In the genomic region with DNA sequence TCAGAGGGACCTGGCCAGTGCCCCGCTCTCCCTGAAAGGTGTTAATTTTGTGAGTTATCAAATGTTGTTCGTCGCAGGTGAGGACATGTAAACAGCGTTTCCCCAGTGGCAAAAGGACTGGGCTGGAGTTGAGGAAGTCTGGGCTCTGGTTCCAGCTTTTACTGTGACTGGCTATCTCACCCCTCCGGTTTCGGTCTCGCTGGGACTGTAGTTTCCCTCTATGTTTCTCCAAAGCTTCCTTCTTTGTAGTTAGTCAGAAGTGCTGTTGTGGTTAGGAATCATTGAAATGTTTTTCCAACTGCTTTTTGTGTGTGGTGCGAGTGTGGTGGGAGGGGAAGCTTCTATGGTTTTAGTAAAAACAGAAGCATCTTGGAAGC, we compare ENCODE assay signal across 11 cellular contexts. TPM values are rescaled to one million over a fixed set of nuclear protein-coding genes. Genes with fewer than 3 reads are reported as not detected.
DNase-seq lines count a peak whose midpoint lies in the region; ATAC-seq and TF ChIP-seq lines count a peak whose summit lies in the region.
"Had no signal": no experiment of that assay in that cellular context is flagged by ENCODE, and none has a peak within 500 bp of the region (broad histone marks: within the 10 kb centered on the region; RNA-seq: fewer than 3 reads in every experiment).

No MANE protein-coding gene starts in this region.

- peaks cover 54% of the 10 kb centered on the region for H3K27me3 Mint-ChIP-seq in activated T-cell treated with anti-CD3 and anti-CD28 coated beads, Interleukin-2, amount 50 U/mL, for 72 hours (ENCODE audit: low read depth)
- H3K27me3 Mint-ChIP-seq in brain (peaks cover 37% of the 10 kb centered on the region), type B pancreatic cell (peaks cover 45% of the 10 kb centered on the region)

- no peaks in the 10 kb centered on the region for H3K9me3 ChIP-seq in right lobe of liver
- no peaks in the 10 kb centered on the region for H3K9me3 ChIP-seq in transverse colon

- intact Hi-C loops in right lobe of liver (cut with DNase I), result no loop called here
- intact Hi-C loops in transverse colon (cut with DNase I; ENCODE audit: low total_unique reads), result loop anchor here (5.0 to 10.0 kb wide), 2 partner anchors 98 to 361 kb away; no protein-coding TSS in a partner anchor

- H3K4me1 ChIP-seq in right lobe of liver (peaks cover 0 to 18% (median 6%) of the 10 kb centered on the region in 4 donors), transverse colon (peaks cover 0 to 7% (median 5%) of the 10 kb centered on the region in 4 donors)

- H3K4me3 Mint-ChIP-seq in activated T-cell treated with anti-CD3 and anti-CD28 coated beads, Interleukin-2, amount 50 U/mL, for 72 hours, result peak overlapping the region; percentile 59 to 87
- H3K4me3 Mint-ChIP-seq in brain (peak overlapping the region; percentile 75 to 90 (median 81)), type B pancreatic cell (peak overlapping the region; percentile 84)

- H3K27me3 ChIP-seq in right lobe of liver (no peaks in the 10 kb centered on the region), transverse colon (peaks cover 11% of the 10 kb centered on the region)

- ATAC-seq in activated T-cell treated with anti-CD3 and anti-CD28 coated beads, Interleukin-2, amount 50 U/mL, for 72 hours (replicated peaks in 1 of 2), result no peak
- peak; percentile 16 to 46 (median 37) for ATAC-seq in right lobe of liver

- H3K4me3 ChIP-seq in right lobe of liver (peak overlapping the region; percentile 73 to 83 (median 82)), transverse colon (no peak overlapping the region)

- no peaks in the 10 kb centered on the region for H3K9me3 Mint-ChIP-seq in activated T-cell treated with anti-CD3 and anti-CD28 coated beads, Interleukin-2, amount 50 U/mL, for 72 hours
- H3K9me3 Mint-ChIP-seq in brain (no peaks in the 10 kb centered on the region), type B pancreatic cell (no peaks in the 10 kb centered on the region)
- H3K9me3 Mint-ChIP-seq: H9 had no signal

- no peaks in the 10 kb centered on the region for H3K36me3 Mint-ChIP-seq in activated T-cell treated with anti-CD3 and anti-CD28 coated beads, Interleukin-2, amount 50 U/mL, for 72 hours (ENCODE audit: insufficient read depth in 2 of 2)
- H3K36me3 Mint-ChIP-seq in brain (no peaks in the 10 kb centered on the region), type B pancreatic cell (no peaks in the 10 kb centered on the region)

- no peak for TF ChIP-seq POLR2A in right lobe of liver (IDR thresholded peaks at IDR 0.05)
- no peak for TF ChIP-seq POLR2A in transverse colon (IDR thresholded peaks at IDR 0.05)

- no peak overlapping the region for H3K27ac Mint-ChIP-seq in activated T-cell treated with anti-CD3 and anti-CD28 coated beads, Interleukin-2, amount 50 U/mL, for 72 hours
- H3K27ac Mint-ChIP-seq in brain (peak overlapping the region in 1 of 5 experiments; percentile 57), type B pancreatic cell (peak overlapping the region; percentile 34)

- in situ Hi-C loops in transverse colon (cut with MboI; ENCODE audit: low pct_ligation_motif_present in 1 of 4, low pct_unique_long_range_greater_than_20kb in 1 of 4, low sequenced_read_pairs in 3 of 4), result loop anchor here in 3 of 4 donors (10.0 kb wide), 2 partner anchors 98 to 358 kb away; no protein-coding TSS in a partner anchor

- H3K4me1 Mint-ChIP-seq in activated T-cell treated with anti-CD3 and anti-CD28 coated beads, Interleukin-2, amount 50 U/mL, for 72 hours (ENCODE audit: low read depth), result peaks cover 42% of the 10 kb centered on the region
- peaks cover 37% of the 10 kb centered on the region for H3K4me1 Mint-ChIP-seq in brain
- peaks cover 8% of the 10 kb centered on the region for H3K4me1 Mint-ChIP-seq in type B pancreatic cell (ENCODE audit: unreplicated experiment)

- no peak for TF ChIP-seq EP300 in transverse colon (IDR thresholded peaks at IDR 0.05; ENCODE audit: low read depth)

- H3K27ac ChIP-seq in right lobe of liver (peak overlapping the region; percentile 93 to 98 (median 96)), transverse colon (no peak overlapping the region)

- TF ChIP-seq CTCF in brain (conservative IDR thresholded peaks at IDR 0.05), result no peak
- no peak for TF ChIP-seq CTCF in right lobe of liver (IDR thresholded peaks at IDR 0.05)
- no peak for TF ChIP-seq CTCF in type B pancreatic cell (conservative IDR thresholded peaks at IDR 0.05)
- no peak for TF ChIP-seq CTCF in transverse colon (IDR thresholded peaks at IDR 0.05)

- 12% methylated on average over 8 of the region's 8 CpGs for WGBS in right lobe of liver (ENCODE audit: insufficient coverage, low coverage, low lambda C conversion rate, missing lambda C conversion rate)
- 69 to 70% methylated on average over 4 to 8 of the region's 8 CpGs for WGBS in transverse colon (ENCODE audit: low coverage in 1 of 2), 2 donors

- DNase-seq in activated T-cell treated with anti-CD3 and anti-CD28 coated beads, Interleukin-2, amount 50 U/mL, for 72 hours, result no peak
- DNase-seq in activated T-cell treated with anti-CD3 and anti-CD28 coated beads for 4 hours, result no peak
- peak in 1 of 3 donors; percentile 37 for DNase-seq in right lobe of liver
- no peak for DNase-seq in type B pancreatic cell (ENCODE audit: extremely low spot score, unreplicated experiment)
- DNase-seq in glomerular visceral epithelial cell (ENCODE audit: extremely low spot score), result no peak
- DNase-seq in NCI-H1694 treated with DMSO at 0.1 percent for 48 hours (lab: John Stamatoyannopoulos, UW), result no peak
- DNase-seq in transverse colon, result no peak
- DNase-seq: cerebellar nuclear complex; H9; NK-92 treated with Interleukin-12 subunit alpha and Interleukin-12 subunit beta, amount 100 ng/mL, for 24 hours had no signal

- no peaks in the 10 kb centered on the region for H3K36me3 ChIP-seq in right lobe of liver
- H3K36me3 ChIP-seq in transverse colon, result no peaks in the 10 kb centered on the region

RNA-seq across cellular contexts. Expression of gene CLDN1, which starts 1.0 kb away (rescaled TPM):
- 10 to 100 TPM in 1 of 2 donors, 1 to 10 TPM in 1; 1.6 to 12.3 TPM for total RNA-seq in activated T-cell treated with anti-CD3 and anti-CD28 coated beads, Interleukin-2, amount 50 U/mL, for 72 hours
- 0.44 TPM for polyA plus RNA-seq in brain (ENCODE audit: insufficient read depth, low read depth, low replicate concordance)
- total RNA-seq in right lobe of liver (100 to 1,000 TPM in 5 of 6 experiments, 10 to 100 TPM in 1; 79.9 to 241 (median 135) TPM), type B pancreatic cell (ENCODE audit: low replicate concordance) (9.7 and 11.9 TPM in 2 replicates), transverse colon (under 1 TPM in 3 of 4 donors, not detected in 1; 0.37 to 0.95 (median 0.82) TPM)

Comparison
In these comparisons a context has a peak if more than half of its experiments do, and no peak if none do; other contexts are left out.
1. ATAC-seq: peak in right lobe of liver (4 of 4); none in activated T-cell treated with anti-CD3 and anti-CD28 coated beads, Interleukin-2, amount 50 U/mL, for 72 hours (0 of 2).
2. H3K27ac ChIP-seq: peak in right lobe of liver (3 of 3); none in transverse colon (0 of 4).
3. H3K4me3 ChIP-seq: peak in right lobe of liver (3 of 3); none in transverse colon (0 of 4).
4. Peak in every context shown above with its lines, with median percentiles within 50 percentile points of each other: H3K4me3 Mint-ChIP-seq.